In genomic region chr1:201354151-201354900, GRCh38 we compare ENCODE assay signal across 19 cellular contexts. TPM values are rescaled to one million over a fixed set of nuclear protein-coding genes. Genes with fewer than 3 reads are reported as not detected.
"Had no signal": no experiment of that assay in that cellular context is flagged by ENCODE, and none has a peak within 500 bp of the region (broad histone marks: within the 10 kb centered on the region; RNA-seq: fewer than 3 reads in every experiment).

No MANE protein-coding gene starts in this region.

- H3K27ac ChIP-seq: epithelial cell of prostate, hepatocyte, ovary, tibial nerve had no signal

- H3K9me3 ChIP-seq: ovary, tibial nerve had no signal

- H3K4me3 Mint-ChIP-seq: activated CD4-positive, alpha-beta T cell treated with anti-CD3 and anti-CD28 coated beads, Interleukin-2, amount 10 ng/mL, durations not matched to agents 7 days and 5 days; activated naive CD8-positive, alpha-beta T cell treated with anti-CD3 and anti-CD28 coated beads for 36 hours; activated T-helper 1 cell treated with anti-CD3 and anti-CD28 coated beads, Interleukin-12 subunit alpha, Interleukin-12 subunit beta, Interleukin-2, Interleukin-4 antibody, amounts not matched to agents 30 ng/mL and 10 ng/mL and 1 ng/mL, durations not matched to agents 14 hours and 24 hours and 36 hours; brain; effector memory CD8-positive, alpha-beta T cell; neural crest cell had no signal

- ATAC-seq: effector memory CD8-positive, alpha-beta T cell had no signal

- H3K4me2 ChIP-seq: hepatocyte had no signal

- H2AFZ ChIP-seq: hepatocyte had no signal

- H3K4me1 Mint-ChIP-seq: activated CD4-positive, alpha-beta T cell treated with anti-CD3 and anti-CD28 coated beads, Interleukin-2, amount 10 ng/mL, durations not matched to agents 7 days and 5 days; activated naive CD8-positive, alpha-beta T cell treated with anti-CD3 and anti-CD28 coated beads for 36 hours; neural crest cell had no signal

- H3K9me3 Mint-ChIP-seq: activated CD4-positive, alpha-beta T cell treated with anti-CD3 and anti-CD28 coated beads, Interleukin-2, amount 10 ng/mL, durations not matched to agents 7 days and 5 days; activated naive CD8-positive, alpha-beta T cell treated with anti-CD3 and anti-CD28 coated beads for 36 hours; activated T-helper 1 cell treated with anti-CD3 and anti-CD28 coated beads, Interleukin-12 subunit alpha, Interleukin-12 subunit beta, Interleukin-2, Interleukin-4 antibody, amounts not matched to agents 30 ng/mL and 10 ng/mL and 1 ng/mL, durations not matched to agents 14 hours and 24 hours and 36 hours; brain; effector memory CD8-positive, alpha-beta T cell; neural crest cell had no signal

- H3K79me2 ChIP-seq: hepatocyte had no signal

- H3K27me3 ChIP-seq: hepatocyte, ovary, tibial nerve had no signal

- H3K27ac Mint-ChIP-seq: activated CD4-positive, alpha-beta T cell treated with anti-CD3 and anti-CD28 coated beads, Interleukin-2, amount 10 ng/mL, durations not matched to agents 7 days and 5 days; activated naive CD8-positive, alpha-beta T cell treated with anti-CD3 and anti-CD28 coated beads for 36 hours; activated T-helper 1 cell treated with anti-CD3 and anti-CD28 coated beads, Interleukin-12 subunit alpha, Interleukin-12 subunit beta, Interleukin-2, Interleukin-4 antibody, amounts not matched to agents 30 ng/mL and 10 ng/mL and 1 ng/mL, durations not matched to agents 14 hours and 24 hours and 36 hours; effector memory CD8-positive, alpha-beta T cell had no signal

- H3K36me3 Mint-ChIP-seq: activated naive CD8-positive, alpha-beta T cell treated with anti-CD3 and anti-CD28 coated beads for 36 hours; brain had no signal

- DNase-seq: activated CD4-positive, alpha-beta T cell treated with anti-CD3 and anti-CD28 coated beads, Interleukin-2, amount 10 ng/mL, durations not matched to agents 7 days and 5 days; activated naive CD8-positive, alpha-beta T cell treated with anti-CD3 and anti-CD28 coated beads for 36 hours; amygdala; cerebellar nuclear complex; dermis blood vessel endothelial cell; effector memory CD8-positive, alpha-beta T cell; stimulated activated CD4-positive, alpha-beta T cell treated with anti-CD3 and anti-CD28 coated beads, Interleukin-15, amount 100 ng/mL, for 24 hours; stimulated activated CD4-positive, alpha-beta T cell treated with anti-CD3 and anti-CD28 coated beads, Interleukin-4, amount 100 ng/mL, for 1 hour; stimulated activated naive CD4-positive, alpha-beta T cell had no signal

- H3K4me1 ChIP-seq: tibial nerve had no signal

- H3K36me3 ChIP-seq: ovary, tibial nerve had no signal

- H3K4me3 ChIP-seq: hepatocyte, ovary, tibial nerve had no signal

RNA-seq across cellular contexts. Expression of gene TNNT2, which starts 23.2 kb away (rescaled TPM):
- total RNA-seq: activated CD4-positive, alpha-beta T cell treated with anti-CD3 and anti-CD28 coated beads, Interleukin-2, amount 10 ng/mL, durations not matched to agents 7 days and 5 days; activated CD8-positive, alpha-beta memory T cell treated with anti-CD3 and anti-CD28 coated beads for 36 hours; activated naive CD8-positive, alpha-beta T cell treated with anti-CD3 and anti-CD28 coated beads for 36 hours; activated T-helper 1 cell treated with anti-CD3 and anti-CD28 coated beads, Interleukin-12 subunit alpha, Interleukin-12 subunit beta, Interleukin-2, Interleukin-4 antibody, amounts not matched to agents 30 ng/mL and 10 ng/mL and 1 ng/mL, durations not matched to agents 14 hours and 24 hours and 36 hours; dermis blood vessel endothelial cell; neural crest cell; SK-MEL-5; subcutaneous adipose tissue had no signal

RNA-seq across cellular contexts. Expression of gene LAD1, which starts 44.8 kb away (rescaled TPM):
- total RNA-seq: activated CD4-positive, alpha-beta T cell treated with anti-CD3 and anti-CD28 coated beads, Interleukin-2, amount 10 ng/mL, durations not matched to agents 7 days and 5 days; activated CD8-positive, alpha-beta memory T cell treated with anti-CD3 and anti-CD28 coated beads for 36 hours; activated naive CD8-positive, alpha-beta T cell treated with anti-CD3 and anti-CD28 coated beads for 36 hours; activated T-helper 1 cell treated with anti-CD3 and anti-CD28 coated beads, Interleukin-12 subunit alpha, Interleukin-12 subunit beta, Interleukin-2, Interleukin-4 antibody, amounts not matched to agents 30 ng/mL and 10 ng/mL and 1 ng/mL, durations not matched to agents 14 hours and 24 hours and 36 hours; neural crest cell; tibial nerve had no signal
